Comparison of ENCODE assay signal across 28 cellular contexts in genomic region chr9:135805422-135806022, GRCh38.
DNase-seq lines count a peak whose midpoint lies in the region; ATAC-seq, FAIRE-seq and TF ChIP-seq lines count a peak whose summit lies in the region.
"Had no signal": no experiment of that assay in that cellular context is flagged by ENCODE, and none has a peak within 500 bp of the region (broad histone marks: within the 10 kb centered on the region; RNA-seq: fewer than 3 reads in every experiment).

No MANE protein-coding gene starts in this region.

- no peak overlapping the region for H3K27ac ChIP-seq in IMR-90 (ENCODE audit: insufficient read depth, low read length)
- H3K27ac ChIP-seq in astrocyte (ENCODE audit: low read depth, low read length), result no peak overlapping the region
- no peak overlapping the region for H3K27ac ChIP-seq in lower lobe of right lung
- no peak overlapping the region for H3K27ac ChIP-seq in spleen
- H3K27ac ChIP-seq: cardiac muscle cell, left lung, pancreas, upper lobe of right lung had no signal

- H2BK15ac ChIP-seq in IMR-90 (ENCODE audit: low read depth, low read length), result no peak overlapping the region

- peak overlapping the region; percentile 23 for H3K4me3 Mint-ChIP-seq in astrocyte (ENCODE audit: unreplicated experiment)
- H3K4me3 Mint-ChIP-seq: activated B cell treated with CpG ODN at 0.5 μM for 24 hours; activated T-helper 1 cell treated with anti-CD3 and anti-CD28 coated beads, Interleukin-12 subunit alpha, Interleukin-12 subunit beta, Interleukin-2, Interleukin-4 antibody, amounts not matched to agents 30 ng/mL and 10 ng/mL and 1 ng/mL, durations not matched to agents 14 hours and 24 hours and 36 hours; CD14-positive monocyte; naive B cell had no signal

- H3K4me2 ChIP-seq in IMR-90 (ENCODE audit: low read depth, low read length) (no peak overlapping the region), astrocyte (ENCODE audit: low read length) (no peak overlapping the region)

- no peak for TF ChIP-seq RAD21 in IMR-90 (IDR thresholded peaks at IDR 0.05; ENCODE audit: low read length)

- H2BK120ac ChIP-seq in IMR-90 (ENCODE audit: low read depth, low read length), result no peak overlapping the region

- H3K9me1 ChIP-seq in IMR-90 (ENCODE audit: insufficient read depth, low read length), result peaks cover 11% of the 10 kb centered on the region; the same call in 1 of the 2 replicates

- peak overlapping the region; percentile 34 for H3K27ac Mint-ChIP-seq in astrocyte (ENCODE audit: unreplicated experiment)
- H3K27ac Mint-ChIP-seq: activated B cell treated with CpG ODN at 0.5 μM for 24 hours; activated T-helper 1 cell treated with anti-CD3 and anti-CD28 coated beads, Interleukin-12 subunit alpha, Interleukin-12 subunit beta, Interleukin-2, Interleukin-4 antibody, amounts not matched to agents 30 ng/mL and 10 ng/mL and 1 ng/mL, durations not matched to agents 14 hours and 24 hours and 36 hours; CD14-positive monocyte had no signal

- CTCF ChIA-PET in IMR-90 (lab: Yijun Ruan, JAX), result no interaction called here

- H3K27me3 Mint-ChIP-seq in astrocyte (ENCODE audit: low read depth, unreplicated experiment), result no peaks in the 10 kb centered on the region
- H3K27me3 Mint-ChIP-seq: activated B cell treated with CpG ODN at 0.5 μM for 24 hours, naive B cell had no signal

- in situ Hi-C loops in IMR-90 (cut with MboI; ENCODE audit: low sequenced_read_pairs), result no loop called here

- H4K8ac ChIP-seq in IMR-90 (ENCODE audit: low read depth in 2 of 2, low read length in 2 of 2), result no peak overlapping the region

- H3K9me3 ChIP-seq in IMR-90 (ENCODE audit: control insufficient read depth, insufficient read depth, low read length) (no peaks in the 10 kb centered on the region), astrocyte (ENCODE audit: insufficient read depth, low read depth, low read length) (no peaks in the 10 kb centered on the region), lower lobe of right lung (no peaks in the 10 kb centered on the region), spleen (no peaks in the 10 kb centered on the region)
- H3K9me3 ChIP-seq: left lung, pancreas, upper lobe of right lung had no signal

- H3K9me3 Mint-ChIP-seq in astrocyte (ENCODE audit: unreplicated experiment), result no peaks in the 10 kb centered on the region
- H3K9me3 Mint-ChIP-seq: activated B cell treated with CpG ODN at 0.5 μM for 24 hours; activated T-helper 1 cell treated with anti-CD3 and anti-CD28 coated beads, Interleukin-12 subunit alpha, Interleukin-12 subunit beta, Interleukin-2, Interleukin-4 antibody, amounts not matched to agents 30 ng/mL and 10 ng/mL and 1 ng/mL, durations not matched to agents 14 hours and 24 hours and 36 hours; naive B cell had no signal

- no peak for TF ChIP-seq CTCF in IMR-90 (conservative IDR thresholded peaks at IDR 0.05; ENCODE audit: low read depth, low read length)
- no peak for TF ChIP-seq CTCF in astrocyte (IDR thresholded peaks at IDR 0.05; ENCODE audit: insufficient read depth, low read depth, low read length)
- no peak for TF ChIP-seq CTCF in lower lobe of right lung (IDR thresholded peaks at IDR 0.05)
- TF ChIP-seq CTCF in spleen (IDR thresholded peaks at IDR 0.05 in 8 of 11, conservative IDR thresholded peaks at IDR 0.05 in 3 of 11), result no peak

- DNase-seq in IMR-90, result no peak
- no peak for DNase-seq in astrocyte (ENCODE audit: low read depth)
- peak; percentile 24 for DNase-seq in lower lobe of right lung
- peak; percentile 58 for DNase-seq in spleen
- DNase-seq: activated B cell treated with CpG ODN at 0.5 μM for 24 hours; activated CD4-positive, alpha-beta T cell treated with anti-CD3 and anti-CD28 coated beads, Interleukin-2, amount 50 U/mL, for 1 hour; activated naive CD4-positive, alpha-beta T cell treated with anti-CD3 and anti-CD28 coated beads, Interleukin-2, amount 50 U/mL, for 16 hours; Calu3; cortex of kidney; DND-41; GOT3; naive B cell; NCI-H1105 treated with DMSO at 0.1 percent for 48 hours; NCI-H1930; NCI-H526; stimulated activated CD4-positive, alpha-beta T cell treated with anti-CD3 and anti-CD28 coated beads, Interleukin-2, amount 100 ng/mL, for 48 hours; upper lobe of right lung had no signal

- no TSS peak for BruUV-seq in IMR-90 (replicated peaks; lab: Mats Ljungman, UMichigan)

- H3K36me3 ChIP-seq in IMR-90 (ENCODE audit: control insufficient read depth, insufficient read depth, low read length), result peaks cover 7% of the 10 kb centered on the region
- peaks cover 2% of the 10 kb centered on the region for H3K36me3 ChIP-seq in astrocyte (ENCODE audit: insufficient read depth, low read length)
- peaks cover 14% of the 10 kb centered on the region for H3K36me3 ChIP-seq in lower lobe of right lung
- peaks cover 0 to 24% (median 13%) of the 10 kb centered on the region in 6 donors for H3K36me3 ChIP-seq in spleen

- H3K36me3 Mint-ChIP-seq in astrocyte (ENCODE audit: low read depth, unreplicated experiment), result peaks cover 4% of the 10 kb centered on the region

- no peak overlapping the region for H2BK20ac ChIP-seq in IMR-90 (ENCODE audit: low read depth, low read length)

- no peak overlapping the region for H4K5ac ChIP-seq in IMR-90 (ENCODE audit: low read depth, low read length)

- no peak overlapping the region for H2AK5ac ChIP-seq in IMR-90 (ENCODE audit: low read depth, low read length)

- H3K4me1 Mint-ChIP-seq in astrocyte (ENCODE audit: low read depth, unreplicated experiment), result peaks cover 16% of the 10 kb centered on the region
- H3K4me1 Mint-ChIP-seq: activated B cell treated with CpG ODN at 0.5 μM for 24 hours, CD14-positive monocyte had no signal

- peaks cover 6% of the 10 kb centered on the region for H3K4me1 ChIP-seq in IMR-90 (ENCODE audit: control insufficient read depth, insufficient read depth, low read length)
- peaks cover 3% of the 10 kb centered on the region for H3K4me1 ChIP-seq in astrocyte (ENCODE audit: insufficient read depth, low read length)
- no peaks in the 10 kb centered on the region for H3K4me1 ChIP-seq in lower lobe of right lung
- H3K4me1 ChIP-seq in spleen, result no peaks in the 10 kb centered on the region
- H3K4me1 ChIP-seq: left lung, pancreas, upper lobe of right lung had no signal

- H3K4me3 ChIP-seq in IMR-90 (ENCODE audit: insufficient read depth, low read depth, low read length) (no peak overlapping the region), astrocyte (ENCODE audit: insufficient read depth, low read depth, low read length) (no peak overlapping the region), lower lobe of right lung (no peak overlapping the region), spleen (no peak overlapping the region)
- H3K4me3 ChIP-seq: cardiac muscle cell, left lung, pancreas, upper lobe of right lung had no signal

- H4K91ac ChIP-seq in IMR-90 (ENCODE audit: insufficient read depth, low read depth, low read length), result no peak overlapping the region

- POLR2A ChIA-PET in IMR-90 (lab: Charles Lee; ENCODE audit: unreplicated experiment), result no interaction called here

- H2AFZ ChIP-seq in IMR-90 (replicated peaks; ENCODE audit: low read length, poor library complexity) (no peak overlapping the region), astrocyte (ENCODE audit: low read depth, low read length) (no peak overlapping the region)

- H3K23ac ChIP-seq in IMR-90 (ENCODE audit: low read depth, low read length), result no peak overlapping the region

- no peak overlapping the region for H3K14ac ChIP-seq in IMR-90 (replicated peaks; ENCODE audit: low read depth, low read length)

- no peak overlapping the region for H3K9ac ChIP-seq in IMR-90 (ENCODE audit: low read depth, low read length)
- H3K9ac ChIP-seq in astrocyte (ENCODE audit: low read length), result no peak overlapping the region

- TF ChIP-seq POLR2A in IMR-90 (IDR thresholded peaks at IDR 0.05; ENCODE audit: low read depth, low read length), result no peak
- TF ChIP-seq POLR2A in spleen (IDR thresholded peaks at IDR 0.05), result no peak

- no peak overlapping the region for H3K18ac ChIP-seq in IMR-90 (ENCODE audit: low read depth, low read length)

- H3K4ac ChIP-seq in IMR-90 (ENCODE audit: low read depth, low read length), result no peak overlapping the region

- H3K27me3 ChIP-seq in IMR-90 (ENCODE audit: control insufficient read depth, insufficient read depth, low read length) (no peaks in the 10 kb centered on the region), astrocyte (ENCODE audit: insufficient read depth, low read length) (no peaks in the 10 kb centered on the region), lower lobe of right lung (ENCODE audit: low read depth) (no peaks in the 10 kb centered on the region), spleen (replicated peaks in 1 of 7) (no peaks in the 10 kb centered on the region)
- H3K27me3 ChIP-seq: cardiac muscle cell, left lung, pancreas, upper lobe of right lung had no signal

- no peak overlapping the region for H2BK5ac ChIP-seq in IMR-90 (ENCODE audit: low read depth, low read length, poor library complexity, severe bottlenecking)

- H3K79me1 ChIP-seq in IMR-90 (ENCODE audit: low read depth in 1 of 2, low read length in 2 of 2), result peaks cover 0 to 3% of the 10 kb centered on the region in 2 experiments; a peak in 1 of 4 replicates

- H3K56ac ChIP-seq in IMR-90 (ENCODE audit: extremely low read depth, insufficient read depth, low read length), result no peak overlapping the region

- peak overlapping the region; percentile 30 for H2AK9ac ChIP-seq in IMR-90 (replicated peaks; ENCODE audit: low read depth, low read length, poor library complexity)

- intact Hi-C loops in IMR-90 (cut with micrococcal nuclease), result no loop called here
- intact Hi-C loops in lower lobe of right lung (cut with DNase I), result no loop called here
- intact Hi-C loops in spleen (cut with DNase I; ENCODE audit: low total_unique reads), result no loop called here

- FAIRE-seq in astrocyte (lab: Jason Lieb, UNC), result no peak
- FAIRE-seq: endometrium, frontal cortex, pancreas had no signal

- no peaks in the 10 kb centered on the region for H3K79me2 ChIP-seq in astrocyte (ENCODE audit: insufficient read depth, low read length)

- ATAC-seq in IMR-90 (ENCODE audit: low read depth) (no peak; the same call in 1 of the 2 replicates), lower lobe of right lung (peak in 1 of 2 donors; percentile 49), GM18868 (IDR thresholded peaks at IDR 0.05; ENCODE audit: unreplicated experiment) (no peak), HG03520 (IDR thresholded peaks at IDR 0.05; ENCODE audit: unreplicated experiment) (no peak), GM21528 (IDR thresholded peaks at IDR 0.05; ENCODE audit: low FRiP score, unreplicated experiment) (no peak)
- ATAC-seq: left lung, Panc1, pancreas had no signal

- dilution Hi-C loops in IMR-90 (cut with HindIII; ENCODE audit: low sequenced_read_pairs, unreplicated experiment), result no loop called here

- H4K20me1 ChIP-seq in IMR-90 (ENCODE audit: insufficient read depth, low read length), result 0 out of 2 replicates have a peak, but pooled peaks cover 5% of the 10 kb centered on the region
- peaks cover 21% of the 10 kb centered on the region for H4K20me1 ChIP-seq in astrocyte (ENCODE audit: insufficient read depth, low read length)

- WGBS in IMR-90 (ENCODE audit: extremely low coverage in 2 of 2, insufficient read length in 1 of 2), 2 experiments, result 90% methylated on average over 6 of the region's 22 CpGs; no CpG with 5 or more reads in 1 of the 2 experiments
- 56 to 77% (median 63%) methylated on average over 20 to 22 of the region's 22 CpGs for WGBS in spleen, 5 donors

TF ChIP-seq in IMR-90, 13 proteins besides CTCF, POLR2A, EP300 and RAD21 (continues in another document):
- TF ChIP-seq MXI1 (IDR thresholded peaks at IDR 0.05; ENCODE audit: borderline replicate concordance, low read depth, low read length), result no peak
- TF ChIP-seq RFX5 (IDR thresholded peaks at IDR 0.05; ENCODE audit: low read depth, low read length), result no peak

Comparison
In these comparisons a context has a peak if more than half of its experiments do, and no peak if none do; other contexts are left out.
1. DNase-seq: peak in lower lobe of right lung (single experiment) and spleen (single experiment); none in IMR-90 (single experiment) and astrocyte (single experiment).